8 cellular contexts compared by ENCODE assay signal in genomic region chr17:7856840-7857723, GRCh38. TPM values are rescaled to one million over a fixed set of nuclear protein-coding genes. Genes with fewer than 3 reads are reported as not detected.
A peak's percentile ranks its signal among the peaks of the same experiment; 100 is the strongest.
DNase-seq lines count a peak whose midpoint lies in the region; ATAC-seq, FAIRE-seq and TF ChIP-seq lines count a peak whose summit lies in the region.

Gene NAA38, minus strand, starts transcription at chr17:7857559. Its CDS starts 96 bp downstream, at chr17:7857463.

- ATAC-seq in GM18909 (IDR thresholded peaks at IDR 0.05; ENCODE audit: poor library complexity, unreplicated experiment) (peak; percentile 79), HG03175 (IDR thresholded peaks at IDR 0.05; ENCODE audit: unreplicated experiment) (peak; percentile 74), WTC11 (peak; percentile 84)

- peaks cover 19% of the 10 kb centered on the region for H3K27me3 Mint-ChIP-seq in WTC11 (ENCODE audit: low read depth)

- no peak within 1 kb of the TSS for H3K4me3 Mint-ChIP-seq in WTC11

- H3K36me3 Mint-ChIP-seq in WTC11: peaks cover 6% of the 10 kb centered on the region

- peak; percentile 97 for FAIRE-seq in islet of Langerhans (lab: Jason Lieb, UNC)

- peaks cover 21% of the 10 kb centered on the region for H3K4me1 Mint-ChIP-seq in WTC11

- CTCF ChIA-PET in WTC11 (lab: Charles Lee): interaction anchor here (0.6 to 3.1 kb wide), 32 partner anchors 10 to 643 kb away, joined by 3 to 63 read pairs (median 4); partner anchors contain the start of genes ALOXE3, CHD3, KCNAB3 and KDM6B

- POLR2A ChIA-PET in WTC11 (lab: Charles Lee): interaction anchor here (0.5 to 1.5 kb wide), 8 partner anchors 12 to 169 kb away, joined by 3 to 11 read pairs (median 6); partner anchors contain the start of genes DNAH2, TP53 and WRAP53

- H3K9me3 Mint-ChIP-seq in WTC11: no peaks in the 10 kb centered on the region

- peak; percentile 99 for DNase-seq in AG09309 (ENCODE audit: low read depth)
- DNase-seq in NCI-H2227 treated with DMSO at 0.1 percent for 48 hours (lab: John Stamatoyannopoulos, UW): peak; percentile 96
- DNase-seq in WTC11 (ENCODE audit: low spot score): peak; percentile 96
- DNase-seq in central memory CD4-positive, alpha-beta T cell: peak; percentile 97
- DNase-seq in stimulated activated CD4-positive, alpha-beta T cell treated with anti-CD3 and anti-CD28 coated beads, Interleukin-12 subunit alpha, Interleukin-12 subunit beta, amount 100 ng/mL, for 4 hours: peak; percentile 88

- peak; percentile 46 for TF ChIP-seq CTCF in AG09309 (IDR thresholded peaks at IDR 0.05; ENCODE audit: control insufficient read depth, insufficient read depth, low read depth, low read length, missing control alignments)
- no peak for TF ChIP-seq CTCF in WTC11 (IDR thresholded peaks at IDR 0.05)

- no peak within 1 kb of the TSS for H3K27ac Mint-ChIP-seq in WTC11

- H3K4me3 ChIP-seq in AG09309 (ENCODE audit: control insufficient read depth, low read depth, low read length): peak within 1 kb of the TSS; percentile 83

TF ChIP-seq in WTC11, 78 proteins besides CTCF, POLR2A, EP300 and RAD21:
- peak; percentile 8; the same call in 1 of the 2 replicates for TF ChIP-seq GABPB1 (CRISPR knock-in tag; IDR thresholded peaks at IDR 0.05)
- TF ChIP-seq FOXK1 (CRISPR knock-in tag; IDR thresholded peaks at IDR 0.05): peak; percentile 51
- TF ChIP-seq FOXP1 (CRISPR knock-in tag; IDR thresholded peaks at IDR 0.05; ENCODE audit: borderline replicate concordance): peak; percentile 70; the same call in 1 of the 2 replicates
- 0 out of 2 replicates have a peak, but pooled peaks have one; percentile 66 for TF ChIP-seq ZNF232 (CRISPR knock-in tag; IDR thresholded peaks at IDR 0.05)
- TF ChIP-seq CREM (CRISPR knock-in tag; IDR thresholded peaks at IDR 0.05): no peak

RNA-seq across cellular contexts. Expression of gene NAA38, which starts in this region (rescaled TPM):
- 41.8 to 46.3 TPM (median 43.4 TPM) in 3 replicates for total RNA-seq in WTC11 (2021)

Comparison
In these comparisons a context has a peak if more than half of its experiments do, and no peak if none do; other contexts are left out.
1. Peak in every context shown above with its lines: DNase-seq, ATAC-seq and H3K4me3 ChIP-seq.